ENCODE assay signal across 8 cellular contexts in the genomic region with DNA sequence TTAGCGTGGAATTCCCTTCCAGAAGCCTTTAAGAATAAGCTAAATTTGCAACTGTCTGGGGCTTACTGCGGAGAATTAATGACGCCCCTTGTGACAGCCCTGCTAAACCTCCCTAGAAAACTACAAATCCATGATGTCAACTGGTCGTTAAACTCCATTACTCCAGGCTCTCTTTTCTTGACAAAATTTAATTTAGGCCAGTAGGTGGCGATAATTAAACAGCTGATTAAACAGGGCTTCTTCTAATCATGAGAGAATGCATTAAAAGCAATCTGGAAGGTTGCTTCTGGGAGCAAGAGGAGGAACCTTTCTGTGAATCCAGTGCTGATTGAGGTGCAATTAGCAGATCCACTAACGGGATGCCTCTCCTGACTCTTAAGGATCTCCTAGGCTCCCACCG. TPM values are rescaled to one million over a fixed set of nuclear protein-coding genes. Genes with fewer than 3 reads are reported as not detected.
DNase-seq lines count a peak whose midpoint lies in the region; ATAC-seq and TF ChIP-seq lines count a peak whose summit lies in the region.

No MANE protein-coding gene starts in this region.

- intact Hi-C loops in left colon (cut with DNase I, micrococcal nuclease): no loop called here

- H3K4me3 ChIP-seq in brain microvascular endothelial cell (ENCODE audit: low read depth, low read length): no peak overlapping the region

- TF ChIP-seq POLR2A in GM18505 (IDR thresholded peaks at IDR 0.05; ENCODE audit: borderline replicate concordance, extremely low read depth, insufficient read depth, insufficient read length): no peak

- no peaks in the 10 kb centered on the region for H3K36me3 ChIP-seq in brain microvascular endothelial cell (replicated peaks)

- in situ Hi-C loops in brain microvascular endothelial cell (cut with HindIII; ENCODE audit: low pct_ligation_motif_present, low sequenced_read_pairs): loop anchor here (25.0 kb wide), 1 partner anchor 820 kb away; no protein-coding TSS in a partner anchor

- H3K27ac ChIP-seq in 22Rv1 (no peak overlapping the region), brain microvascular endothelial cell (no peak overlapping the region)

- DNase-seq in NCI-H345 treated with DMSO at 0.1 percent for 48 hours (lab: John Stamatoyannopoulos, UW; ENCODE audit: unreplicated experiment): peak; percentile 27
- no peak for DNase-seq in brain microvascular endothelial cell
- no peak for DNase-seq in left colon
- DNase-seq in effector CD4-positive, alpha-beta T cell: no peak

- ATAC-seq in left colon (peak; percentile 56), HG02870 (IDR thresholded peaks at IDR 0.05; ENCODE audit: unreplicated experiment) (no peak), GM18505 (IDR thresholded peaks at IDR 0.05; ENCODE audit: unreplicated experiment) (no peak)

- H3K27me3 ChIP-seq in brain microvascular endothelial cell (replicated peaks): no peaks in the 10 kb centered on the region

- TF ChIP-seq CTCF in 22Rv1 (IDR thresholded peaks at IDR 0.05): peak; percentile 79
- TF ChIP-seq CTCF in GM12872 (IDR thresholded peaks at IDR 0.05; ENCODE audit: insufficient read depth, low read depth, low read length): peak; percentile 47
- peak; percentile 43 for TF ChIP-seq CTCF in brain microvascular endothelial cell (IDR thresholded peaks at IDR 0.05; ENCODE audit: low read depth, low read length, missing control alignments)

RNA-seq across cellular contexts. Expression of a gene that starts 8.1 kb away (rescaled TPM):
- 1 to 10 TPM; 3.3 to 8.6 TPM for total RNA-seq in left colon
